Comparison of ENCODE assay signal across 7 cellular contexts in the genomic region with DNA sequence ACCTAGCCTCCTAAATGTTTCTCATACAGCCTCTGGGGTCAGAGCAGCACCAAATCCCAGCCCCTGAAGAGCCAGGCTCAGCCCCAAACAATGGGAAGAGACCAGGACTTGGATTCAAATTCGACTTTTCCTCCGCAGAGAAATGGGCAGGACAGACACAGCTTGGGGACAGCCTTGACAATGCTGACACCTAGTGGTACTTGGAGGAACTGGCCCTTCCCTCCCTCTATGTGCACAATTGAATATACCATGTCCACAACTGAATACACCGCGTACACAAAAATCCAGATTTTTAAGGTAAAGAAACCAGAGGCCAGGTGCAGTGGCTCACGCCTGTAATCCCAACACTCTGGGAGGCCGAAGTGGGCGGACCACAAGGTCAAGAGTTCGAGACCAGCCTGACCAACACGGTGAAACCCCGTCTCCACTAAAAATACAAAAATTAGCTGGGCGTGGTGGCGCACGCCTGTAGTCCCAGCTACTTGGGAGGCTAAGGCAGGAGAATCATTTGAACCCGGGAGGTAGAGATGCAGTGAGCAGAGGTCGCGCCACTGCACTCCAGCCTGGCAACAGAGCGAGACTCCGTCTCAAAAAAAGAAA. TPM values are rescaled to one million over a fixed set of nuclear protein-coding genes. Genes with fewer than 3 reads are reported as not detected.
DNase-seq lines count a peak whose midpoint lies in the region; FAIRE-seq and TF ChIP-seq lines count a peak whose summit lies in the region.
"Not testable (repeated sequence)": the region's sequence is repeated elsewhere in the genome, so short reads cannot be mapped to it uniquely, and the experiment has no call there.

No MANE protein-coding gene starts in this region.

- TF ChIP-seq CTCF in GM10266 (IDR thresholded peaks at IDR 0.05; ENCODE audit: control insufficient read depth, insufficient read depth, low read depth, missing control alignments), result peak; percentile 98
- peak; percentile 99 for TF ChIP-seq CTCF in kidney (IDR thresholded peaks at IDR 0.05; ENCODE audit: borderline replicate concordance, extremely low read depth, insufficient read depth)

- H3K9ac ChIP-seq in kidney (ENCODE audit: low read length in 2 of 2), result not testable (repeated sequence)

- DNase-seq in GM10266 (ENCODE audit: extremely low spot score), result peak; percentile 85
- peak; percentile 58 for DNase-seq in MV-4-11 (lab: John Stamatoyannopoulos, UW)
- peak; percentile 37 for DNase-seq in RCC 7860 (ENCODE audit: low spot score)
- DNase-seq in activated CD8-positive, alpha-beta memory T cell treated with anti-CD3 and anti-CD28 coated beads, Interleukin-2, amount 50 U/mL, for 24 hours (ENCODE audit: extremely low read depth), result peak; percentile 59
- DNase-seq in dedifferentiated amniotic fluid mesenchymal stem cell (ENCODE audit: extremely low spot score), result peak; percentile 40
- DNase-seq in kidney, result not testable (repeated sequence)
- peak; percentile 21 for DNase-seq in smooth muscle cell of the brain vasculature (ENCODE audit: low read depth, low spot score)

- not testable (repeated sequence) for H3K9me3 ChIP-seq in kidney (ENCODE audit: control insufficient read depth in 1 of 2, low read length in 2 of 2)

- intact Hi-C loops in kidney (cut with DNase I), result loop anchor here (5.0 to 10.0 kb wide), 2 partner anchors 398 to 605 kb away; no protein-coding TSS in a partner anchor

- H3K27ac ChIP-seq in kidney (ENCODE audit: low read depth in 2 of 2, low read length in 2 of 2), result not testable (repeated sequence)

- FAIRE-seq in RCC 7860 (lab: Jason Lieb, UNC); kidney (lab: Jason Lieb, UNC): not testable (repeated sequence)

- H3K36me3 ChIP-seq in kidney (ENCODE audit: control insufficient read depth in 1 of 2, insufficient read depth in 2 of 2, low read length in 2 of 2), result not testable (repeated sequence)

- not testable (repeated sequence) for H3K4me3 ChIP-seq in kidney (ENCODE audit: low read length in 2 of 2)

- H3K4me1 ChIP-seq in kidney (ENCODE audit: control insufficient read depth in 1 of 2, insufficient read depth in 1 of 2, low read depth in 1 of 2, low read length in 2 of 2), result not testable (repeated sequence)

RNA-seq across cellular contexts. Expression of a gene that starts 11.7 kb away (rescaled TPM):
- 10.2 TPM for total RNA-seq in kidney
- 38.4 TPM for polyA plus RNA-seq in kidney (ENCODE audit: insufficient read depth, low read depth, low replicate concordance)

RNA-seq across cellular contexts. Expression of a gene that starts 12.2 kb away (rescaled TPM):
- 22.5 TPM for total RNA-seq in kidney
- polyA plus RNA-seq in kidney (ENCODE audit: insufficient read depth, low read depth, low replicate concordance), result 66.6 TPM

RNA-seq across cellular contexts. Expression of a gene that starts 21.5 kb away (rescaled TPM):
- 8.1 TPM for total RNA-seq in kidney
- 11.2 TPM for polyA plus RNA-seq in kidney (ENCODE audit: insufficient read depth, low read depth, low replicate concordance)

RNA-seq across cellular contexts. Expression of a gene that starts 38.4 kb away (rescaled TPM):
- 36.8 TPM for total RNA-seq in kidney
- polyA plus RNA-seq in kidney (ENCODE audit: insufficient read depth, low read depth, low replicate concordance), result 51.7 TPM

RNA-seq across cellular contexts. Expression of a gene that starts 49.0 kb away (rescaled TPM):
- 0.28 TPM for total RNA-seq in kidney
- polyA plus RNA-seq in kidney (ENCODE audit: insufficient read depth, low read depth, low replicate concordance), result 0.17 TPM
